In genomic region chr7:379456-380225, GRCh38 we compare ENCODE assay signal across 9 cellular contexts.
DNase-seq lines count a peak whose midpoint lies in the region; ATAC-seq and TF ChIP-seq lines count a peak whose summit lies in the region.
"Had no signal": no experiment of that assay in that cellular context is flagged by ENCODE, and none has a peak within 500 bp of the region (broad histone marks: within the 10 kb centered on the region; RNA-seq: fewer than 3 reads in every experiment).

No MANE protein-coding gene starts in this region.

- H3K9me3 Mint-ChIP-seq in WTC11 (peaks cover 15% of the 10 kb centered on the region), immature natural killer cell (peaks cover 0 to 10% (median 2%) of the 10 kb centered on the region in 6 donors)

- CTCF ChIA-PET in WTC11 (lab: Charles Lee): interaction anchor here (1.7 kb wide), 1 partner anchor 58 kb away, joined by 4 read pairs; no protein-coding TSS in a partner anchor

- POLR2A ChIA-PET in WTC11 (lab: Charles Lee): no interaction called here

- peak overlapping the region; percentile 49 to 68 (median 56) for H3K4me3 ChIP-seq in skeletal muscle tissue (ENCODE audit: low read length in 3 of 3)

- H3K4me1 Mint-ChIP-seq in WTC11: no peaks in the 10 kb centered on the region; the same call in 1 of the 2 replicates
- peaks cover 19 to 22% of the 10 kb centered on the region in 2 donors for H3K4me1 Mint-ChIP-seq in immature natural killer cell

- peaks cover 7 to 43% (median 33%) of the 10 kb centered on the region in 3 donors for H3K27me3 ChIP-seq in skeletal muscle tissue (ENCODE audit: control insufficient read depth in 3 of 3, insufficient read depth in 3 of 3, low read length in 3 of 3)

- peak overlapping the region in 2 of 3 donors; percentile 50 to 68 for H3K9ac ChIP-seq in skeletal muscle tissue (ENCODE audit: low read depth in 1 of 3, low read length in 3 of 3)

- DNase-seq in GM20000 (ENCODE audit: low spot score) (peak; percentile 43), WTC11 (ENCODE audit: low spot score) (peak; percentile 66), immature natural killer cell (no peak), NCI-H1930 (lab: John Stamatoyannopoulos, UW) (no peak)
- DNase-seq: activated CD4-positive, alpha-beta T cell treated with anti-CD3 and anti-CD28 coated beads, Interleukin-2, amount 50 U/mL, for 1 hour had no signal

- H3K36me3 ChIP-seq in skeletal muscle tissue (ENCODE audit: control insufficient read depth in 3 of 3, insufficient read depth in 3 of 3, low read length in 3 of 3): no peaks in the 10 kb centered on the region

- H3K36me3 Mint-ChIP-seq in WTC11: 0 out of 2 replicates have a peak, but pooled peaks cover 9% of the 10 kb centered on the region
- H3K36me3 Mint-ChIP-seq in immature natural killer cell: peaks cover 0 to 4% (median 3%) of the 10 kb centered on the region in 3 donors

- H3K27ac ChIP-seq in skeletal muscle tissue (ENCODE audit: low read depth, low read length): no peak overlapping the region

- H3K27ac Mint-ChIP-seq in WTC11 (no peak overlapping the region), immature natural killer cell (no peak overlapping the region)

- H3K4me3 Mint-ChIP-seq in WTC11 (peak overlapping the region; percentile 63), immature natural killer cell (peak overlapping the region in 4 of 5 donors; percentile 44 to 73 (median 54))

- peaks cover 12 to 21% (median 13%) of the 10 kb centered on the region in 3 donors for H3K4me1 ChIP-seq in skeletal muscle tissue (ENCODE audit: control insufficient read depth in 3 of 3, insufficient read depth in 3 of 3, low read length in 3 of 3)

- peaks cover 18% of the 10 kb centered on the region for H3K27me3 Mint-ChIP-seq in WTC11 (ENCODE audit: low read depth)
- peaks cover 4 to 5% (median 5%) of the 10 kb centered on the region in 3 donors for H3K27me3 Mint-ChIP-seq in immature natural killer cell (ENCODE audit: low read depth in 3 of 3)

- ATAC-seq in WTC11 (peak; percentile 55), GM21786 (IDR thresholded peaks at IDR 0.05; ENCODE audit: unreplicated experiment) (no peak), HG02938 (IDR thresholded peaks at IDR 0.05; ENCODE audit: unreplicated experiment) (no peak), HG03095 (IDR thresholded peaks at IDR 0.05; ENCODE audit: unreplicated experiment) (no peak)

- peaks cover 0 to 6% (median 2%) of the 10 kb centered on the region in 3 donors for H3K9me3 ChIP-seq in skeletal muscle tissue (ENCODE audit: control insufficient read depth in 3 of 3, low read length in 3 of 3)

- no peak for TF ChIP-seq CTCF in GM20000 (IDR thresholded peaks at IDR 0.05; ENCODE audit: extremely low read depth, missing control alignments)
- no peak for TF ChIP-seq CTCF in WTC11 (IDR thresholded peaks at IDR 0.05)

TF ChIP-seq in WTC11, 78 proteins besides CTCF, POLR2A, EP300 and RAD21 (continues in another document):
- TF ChIP-seq E2F1 (CRISPR knock-in tag; IDR thresholded peaks at IDR 0.05) (no peak), USF2 (CRISPR knock-in tag; IDR thresholded peaks at IDR 0.05) (0 out of 2 replicates have a peak, but pooled peaks have one; percentile 5), GABPB1 (CRISPR knock-in tag; IDR thresholded peaks at IDR 0.05) (no peak), SMAD4 (CRISPR knock-in tag; IDR thresholded peaks at IDR 0.05) (0 out of 2 replicates have a peak, but pooled peaks have one; percentile 48), TEAD1 (CRISPR knock-in tag; IDR thresholded peaks at IDR 0.05) (no peak), PREB (CRISPR knock-in tag; IDR thresholded peaks at IDR 0.05; ENCODE audit: borderline replicate concordance) (no peak), FOXP1 (CRISPR knock-in tag; IDR thresholded peaks at IDR 0.05; ENCODE audit: borderline replicate concordance) (peak; percentile 52; the same call in 1 of the 2 replicates), ZBTB43 (CRISPR knock-in tag; IDR thresholded peaks at IDR 0.05) (0 out of 2 replicates have a peak, but pooled peaks have one; percentile 65), MXD4 (CRISPR knock-in tag; IDR thresholded peaks at IDR 0.05; ENCODE audit: borderline replicate concordance) (no peak), CREM (CRISPR knock-in tag; IDR thresholded peaks at IDR 0.05) (no peak), SP1 (CRISPR knock-in tag; conservative IDR thresholded peaks at IDR 0.05) (peak; percentile 65; the same call in 1 of the 2 replicates), ARID4B (CRISPR knock-in tag; IDR thresholded peaks at IDR 0.05; ENCODE audit: borderline replicate concordance) (peak; percentile 61; the same call in 1 of the 2 replicates), MAX (CRISPR knock-in tag; IDR thresholded peaks at IDR 0.05) (peak; percentile 68), NR3C1 (CRISPR knock-in tag; conservative IDR thresholded peaks at IDR 0.05; ENCODE audit: low read depth) (0 out of 2 replicates have a peak, but pooled peaks have one; percentile 27), ZNF219 (CRISPR knock-in tag; IDR thresholded peaks at IDR 0.05; ENCODE audit: borderline replicate concordance) (peak; percentile 64; the same call in 1 of the 2 replicates), MYBL2 (CRISPR knock-in tag; IDR thresholded peaks at IDR 0.05) (peak; percentile 76), NFYB (CRISPR knock-in tag; conservative IDR thresholded peaks at IDR 0.05; ENCODE audit: low read depth) (no peak; the same call in 1 of the 2 replicates)

Comparison
In these comparisons a context has a peak if more than half of its experiments do, and no peak if none do; other contexts are left out.
1. DNase-seq: peak in GM20000 (single experiment) and WTC11 (single experiment); none in immature natural killer cell (0 of 3) and NCI-H1930 (0 of 2).